In the genomic region with DNA sequence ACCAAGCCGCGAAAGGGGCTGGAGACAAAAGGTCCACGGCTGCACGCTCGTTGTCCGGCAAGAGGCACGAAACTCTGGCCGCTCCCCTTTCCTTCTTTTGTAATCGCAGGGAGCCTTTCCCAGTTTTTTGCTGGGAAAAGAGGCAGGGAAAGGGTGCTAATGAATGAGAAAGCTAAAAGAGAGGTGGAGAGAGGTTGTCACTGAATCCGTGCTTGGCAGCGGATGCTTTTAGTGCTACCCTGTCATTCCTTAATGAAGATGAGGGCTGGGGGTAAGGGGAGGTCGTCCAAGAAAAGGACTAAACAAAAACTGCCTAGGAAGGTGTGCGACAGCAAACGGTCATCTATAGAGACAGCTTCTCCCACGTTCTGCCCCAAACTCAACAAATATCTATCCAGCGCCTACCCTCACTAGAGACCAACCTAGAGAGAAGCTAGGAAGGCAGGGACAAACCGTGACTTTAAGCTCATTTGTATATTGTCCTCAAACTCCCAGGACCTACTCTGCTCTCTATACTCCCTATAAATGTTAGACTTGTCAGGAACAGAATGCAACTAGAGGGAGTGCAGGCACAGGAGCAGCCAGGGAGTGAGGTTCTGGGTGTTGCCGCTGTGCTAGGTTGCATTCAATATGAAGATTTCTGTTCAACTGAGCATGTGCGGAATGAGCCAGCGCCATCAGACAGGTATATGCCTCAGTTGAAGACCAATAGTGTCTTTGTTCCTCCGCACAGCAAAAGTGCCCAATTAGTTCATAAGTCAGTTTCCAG, we compare ENCODE assay signal across 8 cellular contexts. TPM values are rescaled to one million over a fixed set of nuclear protein-coding genes. Genes with fewer than 3 reads are reported as not detected.
DNase-seq lines count a peak whose midpoint lies in the region; ATAC-seq and TF ChIP-seq lines count a peak whose summit lies in the region.

No MANE protein-coding gene starts in this region.

- no peaks in the 10 kb centered on the region for H3K36me3 Mint-ChIP-seq in memory B cell

- peaks cover 6% of the 10 kb centered on the region for H3K4me1 ChIP-seq in effector memory CD4-positive, alpha-beta T cell (ENCODE audit: control insufficient read depth, insufficient read depth, low read length, poor library complexity, severe bottlenecking)

- peak overlapping the region; percentile 82 for H3K4me3 Mint-ChIP-seq in memory B cell

- H3K9me3 ChIP-seq in WERI-Rb-1 (ENCODE audit: severe bottlenecking): no peaks in the 10 kb centered on the region
- H3K9me3 ChIP-seq in effector memory CD4-positive, alpha-beta T cell (ENCODE audit: control insufficient read depth, low read length): no peaks in the 10 kb centered on the region

- in situ Hi-C loops in G401 (cut with HindIII; ENCODE audit: low sequenced_read_pairs): no loop called here

- ATAC-seq in memory B cell (ENCODE audit: low read depth) (peak; percentile 18), GM21528 (IDR thresholded peaks at IDR 0.05; ENCODE audit: low FRiP score, unreplicated experiment) (no peak)

- H3K27me3 Mint-ChIP-seq in memory B cell: no peaks in the 10 kb centered on the region

- TF ChIP-seq CTCF in WERI-Rb-1 (IDR thresholded peaks at IDR 0.05; ENCODE audit: low read depth, low read length): no peak

- peak overlapping the region; percentile 62 for H3K27ac Mint-ChIP-seq in memory B cell

- peaks cover 13% of the 10 kb centered on the region for H3K4me1 Mint-ChIP-seq in memory B cell

- no peaks in the 10 kb centered on the region for H3K36me3 ChIP-seq in WERI-Rb-1
- no peaks in the 10 kb centered on the region for H3K36me3 ChIP-seq in effector memory CD4-positive, alpha-beta T cell (ENCODE audit: control insufficient read depth, insufficient read depth, low read length)

- peak overlapping the region; percentile 60 for H3K4me3 ChIP-seq in WERI-Rb-1 (ENCODE audit: low read depth, low read length)
- H3K4me3 ChIP-seq in effector memory CD4-positive, alpha-beta T cell (ENCODE audit: insufficient read depth, low read depth, low read length, poor library complexity, severe bottlenecking): peak overlapping the region; percentile 66

- H3K27ac ChIP-seq in WERI-Rb-1: peak overlapping the region; percentile 88
- H3K27ac ChIP-seq in effector memory CD4-positive, alpha-beta T cell (ENCODE audit: insufficient read depth, low read length, poor library complexity, severe bottlenecking): peak overlapping the region; percentile 67

- DNase-seq in G401 (ENCODE audit: low spot score) (peak; percentile 77), NCI-H1105 treated with DMSO at 0.1 percent for 48 hours (lab: John Stamatoyannopoulos, UW) (peak; percentile 57), WERI-Rb-1 (peak; percentile 33), memory B cell (ENCODE audit: low spot score in 2 of 2) (peak in 1 of 2 donors; percentile 1), superior temporal gyrus (ENCODE audit: extremely low spot score) (peak; percentile 51), NCI-H187 (lab: John Stamatoyannopoulos, UW) (no peak)
- DNase-seq in effector memory CD4-positive, alpha-beta T cell: no peak

- peaks cover 11% of the 10 kb centered on the region for H3K27me3 ChIP-seq in WERI-Rb-1 (ENCODE audit: insufficient read depth, low read depth, severe bottlenecking)
- no peaks in the 10 kb centered on the region for H3K27me3 ChIP-seq in effector memory CD4-positive, alpha-beta T cell (replicated peaks; ENCODE audit: control insufficient read depth, insufficient read depth, low read length, poor library complexity, severe bottlenecking)

- no peaks in the 10 kb centered on the region for H3K9me3 Mint-ChIP-seq in memory B cell

RNA-seq across cellular contexts. Expression of gene CASK, which starts 0.8 kb away (rescaled TPM):
- total RNA-seq in G401 (2014; rRNA removed; shearing (Covaris generic)): 13.1 and 43.2 TPM in 2 replicates

Comparison
In these comparisons a context has a peak if more than half of its experiments do, and no peak if none do; other contexts are left out.
1. DNase-seq: peak in G401 (single experiment), NCI-H1105 treated with DMSO at 0.1 percent for 48 hours (single experiment), WERI-Rb-1 (single experiment) and superior temporal gyrus (single experiment); none in effector memory CD4-positive, alpha-beta T cell (0 of 3) and NCI-H187 (0 of 2).